In genomic region chr3:152056987-152057386, GRCh38 we compare ENCODE assay signal across 19 cellular contexts.
DNase-seq lines count a peak whose midpoint lies in the region; ATAC-seq, FAIRE-seq and TF ChIP-seq lines count a peak whose summit lies in the region.
"Had no signal": no experiment of that assay in that cellular context is flagged by ENCODE, and none has a peak within 500 bp of the region (broad histone marks: within the 10 kb centered on the region; RNA-seq: fewer than 3 reads in every experiment).

No MANE protein-coding gene starts in this region.

- no peaks in the 10 kb centered on the region for H3K9me3 ChIP-seq in hepatocyte (ENCODE audit: low read depth)
- H3K9me3 ChIP-seq: BE2C, HAP-1 had no signal

- no peak overlapping the region for H3K27ac ChIP-seq in GM23338 (ENCODE audit: low read depth)
- peak overlapping the region; percentile 2 for H3K27ac ChIP-seq in hepatocyte

- peak; percentile 3 for DNase-seq in ELF-1 (ENCODE audit: low read depth, low spot score)
- no peak for DNase-seq in GM23338 (ENCODE audit: low spot score)
- peak; percentile 19 for DNase-seq in NCI-H69 (lab: John Stamatoyannopoulos, UW)
- DNase-seq in hepatocyte (ENCODE audit: low spot score): no peak
- no peak for DNase-seq in cortex of kidney (lab: John Stamatoyannopoulos, UW)
- DNase-seq in kidney tubule cell (ENCODE audit: low spot score): no peak
- no peak for DNase-seq in urothelium cell line (ENCODE audit: low spot score)
- DNase-seq: ACHN; BE2C; C1 segment of cervical spinal cord; CD4-positive, CD25-positive, alpha-beta regulatory T cell; CD8-positive, alpha-beta memory T cell; COR-L47; DMS79 treated with DMSO at 0.1 percent for 48 hours had no signal

- ATAC-seq in GM23338: no peak
- ATAC-seq: GM12878 had no signal

- H3K4me3 Mint-ChIP-seq in GM23338: no peak overlapping the region
- H3K4me3 Mint-ChIP-seq: CD4-positive, CD25-positive, alpha-beta regulatory T cell; CD8-positive, alpha-beta memory T cell had no signal

- TF ChIP-seq CTCF in GM23338 (conservative IDR thresholded peaks at IDR 0.05; ENCODE audit: low read depth in 2 of 2) (no peak), hepatocyte (IDR thresholded peaks at IDR 0.05; ENCODE audit: poor library complexity) (no peak)

- H3K79me2 ChIP-seq in GM23338 (replicated peaks; ENCODE audit: insufficient read depth): no peaks in the 10 kb centered on the region
- H3K79me2 ChIP-seq in hepatocyte: no peaks in the 10 kb centered on the region

- H4K20me1 ChIP-seq in GM23338 (replicated peaks; ENCODE audit: insufficient read depth) (no peaks in the 10 kb centered on the region), hepatocyte (ENCODE audit: insufficient read depth, poor library complexity, severe bottlenecking) (no peaks in the 10 kb centered on the region)

- no peak for FAIRE-seq in urothelium cell line (lab: Jason Lieb, UNC)
- FAIRE-seq: A204.1, D721Med, GM12878, GM19239 had no signal

- no peaks in the 10 kb centered on the region for H3K9me3 Mint-ChIP-seq in GM23338
- H3K9me3 Mint-ChIP-seq: CD8-positive, alpha-beta memory T cell had no signal

- no peak overlapping the region for H3K4me2 ChIP-seq in GM23338
- no peak overlapping the region for H3K4me2 ChIP-seq in hepatocyte

- no peaks in the 10 kb centered on the region for H3K27me3 Mint-ChIP-seq in GM23338 (ENCODE audit: insufficient read depth, low read depth, poor library complexity)

- H3K27me3 ChIP-seq in GM23338 (ENCODE audit: insufficient read depth): no peaks in the 10 kb centered on the region
- H3K27me3 ChIP-seq in hepatocyte: no peaks in the 10 kb centered on the region
- H3K27me3 ChIP-seq: BE2C had no signal

- H2AFZ ChIP-seq in GM23338 (peak overlapping the region; percentile 1; the same call in 1 of the 2 replicates), hepatocyte (no peak overlapping the region)

- no peak overlapping the region for H3K27ac Mint-ChIP-seq in GM23338
- H3K27ac Mint-ChIP-seq: CD4-positive, CD25-positive, alpha-beta regulatory T cell; CD8-positive, alpha-beta memory T cell had no signal

- WGBS in hepatocyte (ENCODE audit: low lambda C conversion rate, missing lambda C conversion rate): 80% methylated on average over 3 of the region's 3 CpGs

- H3K4me1 Mint-ChIP-seq in GM23338: peaks cover 12% of the 10 kb centered on the region; the same call in 2 of the 3 replicates
- H3K4me1 Mint-ChIP-seq: CD4-positive, CD25-positive, alpha-beta regulatory T cell; CD8-positive, alpha-beta memory T cell had no signal

- H3K36me3 ChIP-seq in GM23338 (ENCODE audit: insufficient read depth) (no peaks in the 10 kb centered on the region), hepatocyte (replicated peaks; ENCODE audit: insufficient read depth, low read depth) (no peaks in the 10 kb centered on the region)
- H3K36me3 ChIP-seq: BE2C, HAP-1 had no signal

- 0 out of 2 replicates have a peak, but pooled peaks cover 2% of the 10 kb centered on the region for H3K9me2 ChIP-seq in GM23338 (ENCODE audit: insufficient read depth)
- H3K9me2 ChIP-seq in hepatocyte (replicated peaks; ENCODE audit: insufficient read depth): no peaks in the 10 kb centered on the region

- no peaks in the 10 kb centered on the region for H3K36me3 Mint-ChIP-seq in GM23338 (ENCODE audit: low read depth)
- H3K36me3 Mint-ChIP-seq: CD4-positive, CD25-positive, alpha-beta regulatory T cell had no signal

- H3K4me1 ChIP-seq in GM23338 (ENCODE audit: insufficient read depth): peaks cover 12% of the 10 kb centered on the region
- peaks cover 17% of the 10 kb centered on the region for H3K4me1 ChIP-seq in hepatocyte (ENCODE audit: insufficient read depth)
- H3K4me1 ChIP-seq: BE2C, HAP-1 had no signal

- no peak overlapping the region for H3K4me3 ChIP-seq in GM23338
- no peak overlapping the region for H3K4me3 ChIP-seq in hepatocyte
- H3K4me3 ChIP-seq: GM12878, HAP-1 had no signal

- no peaks in the 10 kb centered on the region for H3F3A ChIP-seq in GM23338 (replicated peaks; ENCODE audit: low read depth)

TF ChIP-seq in GM23338, 12 proteins besides CTCF, POLR2A, EP300 and RAD21:
- no peak for TF ChIP-seq POLR2AphosphoS5 (IDR thresholded peaks at IDR 0.05; ENCODE audit: low read depth)
TF ChIP-seq in GM23338: peak in this region for 0.

Comparison
In these comparisons a context has a peak if more than half of its experiments do, and no peak if none do; other contexts are left out.
1. DNase-seq: peak in ELF-1 (single experiment) and NCI-H69 (single experiment); none in GM23338 (single experiment), hepatocyte (single experiment), cortex of kidney (single experiment), kidney tubule cell (single experiment) and urothelium cell line (single experiment).